In genomic region chr7:100894860-100895700, GRCh38 we compare ENCODE assay signal across 8 cellular contexts. TPM values are rescaled to one million over a fixed set of nuclear protein-coding genes. Genes with fewer than 3 reads are reported as not detected.
DNase-seq lines count a peak whose midpoint lies in the region; ATAC-seq and TF ChIP-seq lines count a peak whose summit lies in the region.

No MANE protein-coding gene starts in this region.

- H3K9me3 ChIP-seq in GM23248 (ENCODE audit: low read depth) (no peaks in the 10 kb centered on the region), subcutaneous abdominal adipose tissue (ENCODE audit: control insufficient read depth in 5 of 5, low read length in 5 of 5) (no peaks in the 10 kb centered on the region)

- in situ Hi-C loops in GM23248 (cut with MboI), result no loop called here

- intact Hi-C loops in dorsolateral prefrontal cortex (cut with DNase I), result loop anchor here (5.0 to 10.0 kb wide), 5 partner anchors 182 to 390 kb away; partner anchors contain the start of genes AP1S1 (in 1 of the 2), PLOD3 (in 1 of the 2), VGF (in 1 of the 2) and ZNHIT1 (in 1 of the 2)

- no peak overlapping the region for H3K27ac Mint-ChIP-seq in memory B cell

- H3K27ac ChIP-seq in GM23248 (no peak overlapping the region), dorsolateral prefrontal cortex (peak overlapping the region in 46 of 59 donors; percentile 20 to 81 (median 67)), subcutaneous abdominal adipose tissue (ENCODE audit: low read depth, low read length) (no peak overlapping the region)

- H3K4me1 ChIP-seq in GM23248 (ENCODE audit: insufficient read depth) (peaks cover 3% of the 10 kb centered on the region; the same call in 1 of the 2 replicates), subcutaneous abdominal adipose tissue (ENCODE audit: control insufficient read depth in 5 of 5, insufficient read depth in 5 of 5, low read length in 5 of 5) (peaks cover 0 to 43% (median 36%) of the 10 kb centered on the region in 5 donors)

- WGBS in GM23248 (ENCODE audit: low coverage in 1 of 2, low lambda C conversion rate in 2 of 2, missing lambda C conversion rate in 2 of 2), 2 experiments, result 2 to 3% methylated on average over 22 to 74 of the region's 83 CpGs

- peak; percentile 70 for DNase-seq in AG08396 (ENCODE audit: low spot score)
- DNase-seq in GM23248, result peak; percentile 48
- peak in 3 of 10 donors; percentile 50 to 71 (median 64) for DNase-seq in dorsolateral prefrontal cortex
- peak; percentile 63 to 80 for DNase-seq in memory B cell (ENCODE audit: low spot score in 2 of 2)
- DNase-seq in NCI-H2029 (lab: John Stamatoyannopoulos, UW), result no peak

- peaks cover 18% of the 10 kb centered on the region for H3K4me1 Mint-ChIP-seq in memory B cell

- H3K4me2 ChIP-seq in GM23248 (ENCODE audit: unreplicated experiment), result peak overlapping the region; percentile 82

- H3K27me3 ChIP-seq in GM23248 (replicated peaks; ENCODE audit: insufficient read depth), result peaks cover 32% of the 10 kb centered on the region
- peaks cover 0 to 29% (median 0%) of the 10 kb centered on the region in 45 donors for H3K27me3 ChIP-seq in dorsolateral prefrontal cortex
- peaks cover 13 to 44% (median 35%) of the 10 kb centered on the region in 5 donors for H3K27me3 ChIP-seq in subcutaneous abdominal adipose tissue (ENCODE audit: control insufficient read depth in 5 of 5, insufficient read depth in 4 of 5, low read length in 5 of 5)

- 0 out of 2 replicates have a peak, but pooled peaks cover 5% of the 10 kb centered on the region for H3F3A ChIP-seq in GM23248 (ENCODE audit: insufficient read depth)

- H2AFZ ChIP-seq in GM23248, result peak overlapping the region; percentile 48; the same call in 1 of the 2 replicates

- no peaks in the 10 kb centered on the region for H3K79me2 ChIP-seq in GM23248 (ENCODE audit: insufficient read depth)

- peaks cover 2% of the 10 kb centered on the region for H3K36me3 Mint-ChIP-seq in memory B cell

- H3K4me3 Mint-ChIP-seq in memory B cell, result peak overlapping the region; percentile 50

- H3K9me2 ChIP-seq in GM23248 (ENCODE audit: insufficient read depth), result no peaks in the 10 kb centered on the region

- H3K4me3 ChIP-seq in GM23248, result peak overlapping the region; percentile 63
- H3K4me3 ChIP-seq in WI38 (ENCODE audit: low read depth, low read length), result peak overlapping the region; percentile 49
- peak overlapping the region; percentile 36 to 71 (median 59) for H3K4me3 ChIP-seq in dorsolateral prefrontal cortex
- peak overlapping the region in 3 of 5 donors; percentile 22 to 51 (median 29) for H3K4me3 ChIP-seq in subcutaneous abdominal adipose tissue (ENCODE audit: low read depth in 1 of 5, low read length in 5 of 5)

- TF ChIP-seq CTCF in WI38 (IDR thresholded peaks at IDR 0.05; ENCODE audit: low read depth, low read length), result peak; percentile 73
- peak; percentile 25 to 88 (median 74) for TF ChIP-seq CTCF in dorsolateral prefrontal cortex (IDR thresholded peaks at IDR 0.05 in 54 of 56, conservative IDR thresholded peaks at IDR 0.05 in 2 of 56; ENCODE audit: low read depth in 1 of 56, partially characterized antibody in 56 of 56)

- H3K9ac ChIP-seq in GM23248 (no peak overlapping the region), subcutaneous abdominal adipose tissue (ENCODE audit: low read length in 5 of 5) (no peak overlapping the region)

- ATAC-seq in memory B cell (ENCODE audit: low read depth), result peak; percentile 25
- no peak for ATAC-seq in HG03175 (IDR thresholded peaks at IDR 0.05; ENCODE audit: unreplicated experiment)

- H3K27me3 Mint-ChIP-seq in memory B cell, result peaks cover 35% of the 10 kb centered on the region

- H3K9me3 Mint-ChIP-seq in memory B cell, result no peaks in the 10 kb centered on the region

- no peaks in the 10 kb centered on the region for H3K36me3 ChIP-seq in GM23248 (ENCODE audit: low read depth)
- H3K36me3 ChIP-seq in subcutaneous abdominal adipose tissue (ENCODE audit: control insufficient read depth in 5 of 5, insufficient read depth in 5 of 5, low read length in 5 of 5), result no peaks in the 10 kb centered on the region

- no peaks in the 10 kb centered on the region for H4K20me1 ChIP-seq in GM23248 (ENCODE audit: insufficient read depth)

RNA-seq across cellular contexts. Expression of gene ACHE, which starts 0.6 kb away (rescaled TPM):
- total RNA-seq in GM23248 (2014; rRNA removed; shearing (Covaris generic)), result not detected in 2 replicates
- 0.14 TPM in 1 of 2 replicates, not detected in the other for polyA plus RNA-seq in GM23248 (2016; fragmentation: Nextera tagmentation; extraction: Ambion mirVana)
- total RNA-seq in dorsolateral prefrontal cortex, result 10 to 100 TPM; 14.4 to 57.3 (median 37.8) TPM

RNA-seq across cellular contexts. Expression of gene UFSP1, which starts 5.6 kb away (rescaled TPM):
- total RNA-seq in GM23248 (2014; rRNA removed; shearing (Covaris generic)), result 6.7 and 9.9 TPM in 2 replicates
- 4.3 and 5.1 TPM in 2 replicates for polyA plus RNA-seq in GM23248 (2016; fragmentation: Nextera tagmentation; extraction: Ambion mirVana)
- total RNA-seq in dorsolateral prefrontal cortex, result 1 to 10 TPM in 118 of 120 experiments, under 1 TPM in 2; 0.51 to 5.4 (median 2.7) TPM

RNA-seq across cellular contexts. Expression of gene SRRT, which starts 20.2 kb away (rescaled TPM):
- total RNA-seq in GM23248 (2014; rRNA removed; shearing (Covaris generic)), result 57.1 and 58.9 TPM in 2 replicates
- polyA plus RNA-seq in GM23248 (2016; fragmentation: Nextera tagmentation; extraction: Ambion mirVana), result 74.8 and 74.9 TPM in 2 replicates
- total RNA-seq in dorsolateral prefrontal cortex, result 100 to 1,000 TPM in 56 of 120 experiments, 10 to 100 TPM in 64; 60.4 to 142 (median 97.9) TPM

RNA-seq across cellular contexts. Expression of gene TRIP6, which starts 27.9 kb away (rescaled TPM):
- 113 and 121 TPM in 2 replicates for total RNA-seq in GM23248 (2014; rRNA removed; shearing (Covaris generic))
- 68.6 and 71.3 TPM in 2 replicates for polyA plus RNA-seq in GM23248 (2016; fragmentation: Nextera tagmentation; extraction: Ambion mirVana)
- total RNA-seq in dorsolateral prefrontal cortex, result 10 to 100 TPM; 12.5 to 46.7 (median 23.4) TPM

RNA-seq across cellular contexts. Expression of gene SLC12A9, which starts 42.6 kb away (rescaled TPM):
- 16.8 and 21.2 TPM in 2 replicates for total RNA-seq in GM23248 (2014; rRNA removed; shearing (Covaris generic))
- polyA plus RNA-seq in GM23248 (2016; fragmentation: Nextera tagmentation; extraction: Ambion mirVana), result 6.1 and 7.9 TPM in 2 replicates
- total RNA-seq in dorsolateral prefrontal cortex, result 10 to 100 TPM; 15.8 to 54.2 (median 30.1) TPM

Comparison
In these comparisons a context has a peak if more than half of its experiments do, and no peak if none do; other contexts are left out.
1. H3K27ac ChIP-seq: peak in dorsolateral prefrontal cortex (46 of 59); none in GM23248 (single experiment) and subcutaneous abdominal adipose tissue (single experiment).
2. RNA of gene ACHE, which starts 0.6 kb away (total RNA-seq): 14.4 to 57.3 TPM in dorsolateral prefrontal cortex; not detected in GM23248; every median in the first group is over 10 times any median in the second.
3. Peak in every context shown above with its lines, with median percentiles within 50 percentile points of each other: H3K4me3 ChIP-seq.